1 cellular context compared by ENCODE assay signal in genomic region chr2:6452702-6453481, GRCh38.
TF ChIP-seq lines count a peak whose summit lies in the region.

No MANE protein-coding gene starts in this region.

TF ChIP-seq in GM23338, 12 proteins besides CTCF, POLR2A, EP300 and RAD21 (continued from another document):
- no peak for TF ChIP-seq ZNF462 (CRISPR knock-in tag; IDR thresholded peaks at IDR 0.05)
